In genomic region chr15:40930430-40931299, GRCh38 we compare ENCODE assay signal across 9 cellular contexts. TPM values are rescaled to one million over a fixed set of nuclear protein-coding genes. Genes with fewer than 3 reads are reported as not detected.
DNase-seq lines count a peak whose midpoint lies in the region; ATAC-seq and TF ChIP-seq lines count a peak whose summit lies in the region.
"Had no signal": no experiment of that assay in that cellular context is flagged by ENCODE, and none has a peak within 500 bp of the region (broad histone marks: within the 10 kb centered on the region; RNA-seq: fewer than 3 reads in every experiment).

No MANE protein-coding gene starts in this region.

- TF ChIP-seq CTCF in AG10803 (conservative IDR thresholded peaks at IDR 0.05; ENCODE audit: low read length), result no peak; the same call in 1 of the 2 replicates
- TF ChIP-seq CTCF in HFF-Myc (IDR thresholded peaks at IDR 0.05; ENCODE audit: low read depth, low read length, missing control alignments), result peak; percentile 73
- no peak for TF ChIP-seq CTCF in coronary artery (IDR thresholded peaks at IDR 0.05)
- TF ChIP-seq CTCF in lower lobe of right lung (IDR thresholded peaks at IDR 0.05), result peak; percentile 49

- H3K27ac ChIP-seq in coronary artery, result peak overlapping the region in 1 of 2 donors; percentile 46
- H3K27ac ChIP-seq in lower lobe of right lung, result peak overlapping the region; percentile 60
- peak overlapping the region; percentile 56 for H3K27ac ChIP-seq in subcutaneous abdominal adipose tissue (ENCODE audit: low read depth, low read length)

- POLR2A ChIA-PET in T-cell (lab: Charles Lee), result interaction anchor here (0.6 to 0.7 kb wide), 2 partner anchors 11 to 24 kb away, joined by 4 to 13 read pairs; no protein-coding TSS in a partner anchor

- peak overlapping the region; percentile 15; the same call in 1 of the 2 replicates for H3K4me3 ChIP-seq in AG10803 (ENCODE audit: low read length)
- H3K4me3 ChIP-seq in HFF-Myc (replicated peaks; ENCODE audit: low read depth, low read length), result peak overlapping the region; percentile 52
- H3K4me3 ChIP-seq in coronary artery, result peak overlapping the region; percentile 70
- H3K4me3 ChIP-seq in lower lobe of right lung, result peak overlapping the region; percentile 64
- peak overlapping the region; percentile 67 to 91 (median 76) for H3K4me3 ChIP-seq in subcutaneous abdominal adipose tissue (ENCODE audit: low read depth in 1 of 5, low read length in 5 of 5)

- peak overlapping the region; percentile 65 to 89 (median 67) for H3K4me3 Mint-ChIP-seq in T-cell

- ATAC-seq in T-cell (replicated peaks in 1 of 4) (peak in 1 of 4 experiments; percentile 45), lower lobe of right lung (peak; percentile 11 to 23)

- no peaks in the 10 kb centered on the region for H3K36me3 Mint-ChIP-seq in T-cell

- H3K9me3 ChIP-seq in lower lobe of right lung (no peaks in the 10 kb centered on the region), subcutaneous abdominal adipose tissue (ENCODE audit: control insufficient read depth in 5 of 5, low read length in 5 of 5) (no peaks in the 10 kb centered on the region)

- intact Hi-C loops in lower lobe of right lung (cut with DNase I), result no loop called here

- peak overlapping the region in 3 of 5 donors; percentile 38 to 68 (median 52) for H3K9ac ChIP-seq in subcutaneous abdominal adipose tissue (ENCODE audit: low read length in 5 of 5)

- H3K27ac Mint-ChIP-seq in T-cell, result peak overlapping the region in 1 of 2 donors; percentile 36

- peaks cover 36 to 61% of the 10 kb centered on the region in 2 donors for H3K27me3 Mint-ChIP-seq in T-cell

- peaks cover 61% of the 10 kb centered on the region for H3K27me3 ChIP-seq in lower lobe of right lung (ENCODE audit: low read depth)
- H3K27me3 ChIP-seq in subcutaneous abdominal adipose tissue (ENCODE audit: control insufficient read depth in 5 of 5, insufficient read depth in 4 of 5, low read length in 5 of 5), result peaks cover 37 to 58% (median 51%) of the 10 kb centered on the region in 5 donors

- no peaks in the 10 kb centered on the region for H3K9me3 Mint-ChIP-seq in T-cell

- H3K4me1 Mint-ChIP-seq in T-cell, result peaks cover 38 to 47% (median 44%) of the 10 kb centered on the region in 3 donors

- DNase-seq in AG10803 (ENCODE audit: low read depth) (no peak), HFF-Myc (ENCODE audit: extremely low read depth, low read depth) (no peak), T-cell (peak in 12 of 34 experiments; percentile 25 to 53 (median 47)), coronary artery (ENCODE audit: low spot score) (no peak), lower lobe of right lung (peak; percentile 69), epidermal melanocyte (ENCODE audit: insufficient read length, low spot score) (no peak), GM19238 (ENCODE audit: insufficient read length, low spot score) (no peak)

- CTCF ChIA-PET in T-cell (lab: Charles Lee), result interaction anchor here (0.6 to 1.8 kb wide), 6 partner anchors 20 to 650 kb away, joined by 3 to 6 read pairs (median 4); no protein-coding TSS in a partner anchor

- H3K4me1 ChIP-seq in lower lobe of right lung, result peaks cover 95% of the 10 kb centered on the region
- H3K4me1 ChIP-seq in subcutaneous abdominal adipose tissue (ENCODE audit: control insufficient read depth in 5 of 5, insufficient read depth in 5 of 5, low read length in 5 of 5), result peaks cover 1 to 92% (median 62%) of the 10 kb centered on the region in 5 donors

- H3K36me3 ChIP-seq in lower lobe of right lung (peaks cover 14% of the 10 kb centered on the region), subcutaneous abdominal adipose tissue (ENCODE audit: control insufficient read depth in 5 of 5, insufficient read depth in 5 of 5, low read length in 5 of 5) (peaks cover 0 to 25% (median 15%) of the 10 kb centered on the region in 5 donors)

RNA-seq across cellular contexts. Expression of gene DLL4, which starts 1.5 kb away (rescaled TPM):
- total RNA-seq in T-cell, result under 1 TPM in 3 of 5 donors, not detected in 2; 0.12 to 0.25 (median 0.13) TPM
- 21.3 TPM for total RNA-seq in lower lobe of right lung
- total RNA-seq: mononuclear cell had no signal

RNA-seq across cellular contexts. Expression of gene CHAC1, which starts 22.6 kb away (rescaled TPM):
- 1 to 10 TPM in 4 of 5 donors, under 1 TPM in 1; 0.44 to 7.5 (median 7.2) TPM for total RNA-seq in T-cell
- 1.8 TPM for total RNA-seq in lower lobe of right lung

RNA-seq across cellular contexts. Expression of gene VPS18, which starts 36.4 kb away (rescaled TPM):
- total RNA-seq in T-cell, result 10 to 100 TPM; 16.2 to 23.4 (median 21.3) TPM
- 24.0 TPM for total RNA-seq in lower lobe of right lung

RNA-seq across cellular contexts. Expression of gene RHOV, which starts 56.6 kb away (rescaled TPM):
- total RNA-seq in T-cell (not detected), lower lobe of right lung (1.5 TPM)
- total RNA-seq: mononuclear cell had no signal

Comparison
In these comparisons a context has a peak if more than half of its experiments do, and no peak if none do; other contexts are left out.
1. H3K4me3 ChIP-seq: peak in every context shown above with its lines; median percentile 76 in subcutaneous abdominal adipose tissue; 70 in coronary artery; 64 in lower lobe of right lung; 52 in HFF-Myc; 15 in AG10803.
2. CTCF ChIP-seq: peak in HFF-Myc (single experiment) and lower lobe of right lung (single experiment); none in AG10803 (single experiment) and coronary artery (single experiment).
3. RNA of gene DLL4, which starts 1.5 kb away (total RNA-seq): 21.3 TPM in lower lobe of right lung (single experiment); 0.12 to 0.25 TPM in T-cell; every median in the first group is over 10 times any median in the second.